Comparison of ENCODE assay signal across 11 cellular contexts in the genomic region with DNA sequence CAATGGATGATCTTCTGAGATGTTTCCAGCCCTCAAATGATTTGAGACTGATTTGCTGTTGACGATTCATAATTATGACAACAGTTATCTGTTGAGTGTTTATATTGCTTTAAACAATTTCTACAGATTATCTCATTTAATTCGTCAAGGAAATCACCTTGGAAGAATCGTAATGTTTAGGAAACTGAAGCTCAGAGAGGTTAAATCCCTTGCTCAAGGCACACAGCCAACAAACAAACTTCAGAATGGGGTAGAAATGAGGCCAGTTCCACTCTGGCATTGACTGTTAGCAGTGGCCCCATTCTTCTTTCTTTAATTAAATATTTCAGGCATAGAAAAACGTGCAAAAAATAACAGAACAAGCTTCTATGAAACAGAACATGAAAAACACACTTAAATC. TPM values are rescaled to one million over a fixed set of nuclear protein-coding genes. Genes with fewer than 3 reads are reported as not detected.
"Had no signal": no experiment of that assay in that cellular context is flagged by ENCODE, and none has a peak within 500 bp of the region (broad histone marks: within the 10 kb centered on the region; RNA-seq: fewer than 3 reads in every experiment).

No MANE protein-coding gene starts in this region.

- H2AFZ ChIP-seq: GM23248, GM23338 had no signal

- DNase-seq: GM23248, GOT3, H7, H9, HCEC 1CT, HFFc6 had no signal

- H3K4me1 ChIP-seq: HAP-1 had no signal

- H3K27ac ChIP-seq: GM23248 had no signal

- ATAC-seq: GM23338, HCT116 had no signal

- H3K9me3 ChIP-seq: HAP-1 had no signal

- FAIRE-seq: H1, H54 had no signal

- H3K4me3 ChIP-seq: GM23248, GM23338, HAP-1 had no signal

- H3K4me2 ChIP-seq: GM23338 had no signal

- H3K9ac ChIP-seq: GM23248 had no signal

- H3K36me3 ChIP-seq: HAP-1 had no signal

RNA-seq across cellular contexts. Expression of a gene that starts 4.0 kb away (rescaled TPM):
- total RNA-seq: GM23248, HFFc6 had no signal
- polyA plus RNA-seq: GM23248 had no signal
